1 cellular context compared by ENCODE assay signal in the genomic region with DNA sequence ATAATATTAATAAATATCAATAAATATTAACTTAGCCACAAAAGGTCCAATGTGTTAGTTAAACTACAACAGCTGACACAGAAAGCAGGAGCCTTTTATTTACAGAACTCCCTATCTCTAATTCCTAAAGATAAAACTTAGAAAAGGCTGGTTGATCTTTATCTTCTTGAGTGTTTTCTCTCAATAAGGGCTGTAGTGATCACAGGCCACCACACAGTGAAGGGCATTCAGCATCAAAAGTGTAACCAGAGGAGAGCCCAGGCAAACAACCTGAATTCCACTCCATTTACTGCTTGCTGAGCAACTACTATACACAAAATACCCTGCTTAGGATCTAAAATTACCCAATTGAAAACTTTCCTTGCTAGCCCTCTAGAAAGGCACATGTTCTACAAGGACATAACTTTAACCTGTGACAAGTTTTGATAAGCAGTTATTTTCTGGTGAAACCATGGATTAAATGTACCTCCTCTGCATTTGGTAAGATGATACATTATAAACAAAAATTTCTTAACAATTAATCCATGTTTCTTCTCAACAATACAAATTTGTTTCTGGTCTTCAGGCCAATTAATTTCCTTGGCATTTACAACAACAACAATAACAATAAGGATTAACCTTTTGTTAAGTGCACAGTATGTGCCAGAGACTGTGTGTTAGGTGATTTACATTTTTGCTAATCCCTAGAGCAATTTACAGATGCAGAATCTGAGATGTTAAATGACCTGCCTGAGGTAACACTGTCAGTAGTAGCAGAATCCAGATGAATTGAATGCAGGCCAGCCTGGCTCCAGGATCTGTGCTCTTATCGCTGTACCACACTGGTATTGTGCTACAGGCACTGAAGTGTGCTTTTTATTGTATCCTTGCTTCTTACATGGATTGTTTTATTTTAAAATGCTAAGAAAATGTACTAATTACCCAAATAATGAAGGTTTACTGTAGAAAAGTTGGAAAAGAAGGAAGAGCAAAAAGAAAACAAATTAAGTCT.
TF ChIP-seq lines count a peak whose summit lies in the region.

No MANE protein-coding gene starts in this region.

TF ChIP-seq in SK-N-SH treated with all-trans-retinoic acid at 6 μM for 48 hours, 23 proteins besides CTCF, POLR2A, EP300 and RAD21:
- TF ChIP-seq OSR1 (CRISPR knock-in tag; IDR thresholded peaks at IDR 0.05), result no peak
- no peak for TF ChIP-seq CSDC2 (CRISPR knock-in tag; IDR thresholded peaks at IDR 0.05)
- no peak for TF ChIP-seq ZC3H10 (CRISPR knock-in tag; IDR thresholded peaks at IDR 0.05)
- no peak for TF ChIP-seq PPARA (CRISPR knock-in tag; IDR thresholded peaks at IDR 0.05; ENCODE audit: borderline replicate concordance)
- no peak for TF ChIP-seq ARNTL (CRISPR knock-in tag; IDR thresholded peaks at IDR 0.05; ENCODE audit: borderline replicate concordance, low read depth)
- TF ChIP-seq TCF4 (CRISPR knock-in tag; IDR thresholded peaks at IDR 0.05; ENCODE audit: borderline replicate concordance), result no peak
- TF ChIP-seq ZNF565 (CRISPR knock-in tag; conservative IDR thresholded peaks at IDR 0.05; ENCODE audit: low read depth), result no peak
